In the genomic region with DNA sequence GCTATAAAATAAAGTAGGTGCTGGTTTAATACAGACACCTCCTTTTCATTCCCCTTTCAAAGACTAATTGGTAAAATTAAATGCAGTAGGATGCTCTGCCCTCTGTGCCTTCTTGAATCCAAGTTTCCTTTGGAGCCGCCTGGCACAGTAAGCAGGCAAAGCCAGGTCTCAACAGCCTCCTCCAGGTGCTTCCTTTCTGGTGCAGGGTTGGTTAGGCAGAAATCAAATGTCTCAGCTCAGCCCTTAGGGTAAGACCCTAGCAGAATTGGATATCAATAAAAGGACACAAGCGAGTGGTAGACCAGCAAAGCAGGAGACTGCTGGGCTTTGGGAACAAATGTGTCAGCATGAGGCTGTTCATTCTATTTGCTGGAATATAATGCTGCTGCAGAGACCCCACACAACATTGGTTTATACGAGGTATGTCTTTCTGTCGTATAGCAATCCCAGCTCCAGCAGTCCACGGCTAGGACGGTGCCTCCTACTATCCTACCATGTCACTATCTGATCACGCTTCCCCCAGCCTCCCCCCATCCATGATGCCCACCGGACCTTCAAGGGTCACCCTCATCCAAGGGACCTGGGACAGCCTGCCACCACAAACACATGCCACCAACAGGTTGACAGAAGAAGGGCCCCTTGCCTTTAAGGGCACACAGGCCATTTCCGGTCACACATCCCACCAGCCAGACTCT, we compare ENCODE assay signal across 11 cellular contexts. TPM values are rescaled to one million over a fixed set of nuclear protein-coding genes. Genes with fewer than 3 reads are reported as not detected.
DNase-seq lines count a peak whose midpoint lies in the region; ATAC-seq and TF ChIP-seq lines count a peak whose summit lies in the region.
"Had no signal": no experiment of that assay in that cellular context is flagged by ENCODE, and none has a peak within 500 bp of the region (broad histone marks: within the 10 kb centered on the region; RNA-seq: fewer than 3 reads in every experiment).

No MANE protein-coding gene starts in this region.

- no peaks in the 10 kb centered on the region for H3K9me3 Mint-ChIP-seq in activated T-cell treated with anti-CD3 and anti-CD28 coated beads, Interleukin-2, amount 50 U/mL, for 72 hours
- no peaks in the 10 kb centered on the region for H3K9me3 Mint-ChIP-seq in activated T-cell treated with anti-CD3 and anti-CD28 coated beads, Interleukin-2, amount 50 U/mL, for 4 hours
- H3K9me3 Mint-ChIP-seq in nephron: no peaks in the 10 kb centered on the region
- H3K9me3 Mint-ChIP-seq in type B pancreatic cell: no peaks in the 10 kb centered on the region

- peaks cover 10 to 22% of the 10 kb centered on the region in 2 donors for H3K36me3 Mint-ChIP-seq in activated T-cell treated with anti-CD3 and anti-CD28 coated beads, Interleukin-2, amount 50 U/mL, for 72 hours (ENCODE audit: insufficient read depth in 2 of 2)
- H3K36me3 Mint-ChIP-seq in activated T-cell treated with anti-CD3 and anti-CD28 coated beads, Interleukin-2, amount 50 U/mL, for 4 hours (ENCODE audit: insufficient read depth): peaks cover 54% of the 10 kb centered on the region
- H3K36me3 Mint-ChIP-seq in nephron (ENCODE audit: low read depth) (peaks cover 80% of the 10 kb centered on the region), type B pancreatic cell (peaks cover 37% of the 10 kb centered on the region)

- ATAC-seq in activated T-cell treated with anti-CD3 and anti-CD28 coated beads, Interleukin-2, amount 50 U/mL, for 72 hours (replicated peaks in 1 of 2): no peak
- no peak for ATAC-seq in activated T-cell treated with anti-CD3 and anti-CD28 coated beads, Interleukin-2, amount 50 U/mL, for 4 hours
- ATAC-seq in GM21526 (IDR thresholded peaks at IDR 0.05; ENCODE audit: low FRiP score, unreplicated experiment) (no peak), GM18519 (IDR thresholded peaks at IDR 0.05; ENCODE audit: low FRiP score, unreplicated experiment) (no peak)

- H3K4me1 Mint-ChIP-seq in activated T-cell treated with anti-CD3 and anti-CD28 coated beads, Interleukin-2, amount 50 U/mL, for 72 hours (ENCODE audit: low read depth): peaks cover 28% of the 10 kb centered on the region
- peaks cover 15% of the 10 kb centered on the region for H3K4me1 Mint-ChIP-seq in activated T-cell treated with anti-CD3 and anti-CD28 coated beads, Interleukin-2, amount 50 U/mL, for 4 hours (ENCODE audit: low read depth)
- H3K4me1 Mint-ChIP-seq in nephron: peaks cover 35% of the 10 kb centered on the region
- peaks cover 21% of the 10 kb centered on the region for H3K4me1 Mint-ChIP-seq in type B pancreatic cell (ENCODE audit: unreplicated experiment)

- H3K27ac Mint-ChIP-seq in activated T-cell treated with anti-CD3 and anti-CD28 coated beads, Interleukin-2, amount 50 U/mL, for 72 hours: peak overlapping the region; percentile 7
- peak overlapping the region; percentile 1 to 43 (median 16) for H3K27ac Mint-ChIP-seq in nephron
- peak overlapping the region; percentile 97 for H3K27ac Mint-ChIP-seq in type B pancreatic cell

- H3K27ac ChIP-seq in coronary artery: peak overlapping the region; percentile 72 to 83

- TF ChIP-seq CTCF in coronary artery (IDR thresholded peaks at IDR 0.05) (no peak), nephron (IDR thresholded peaks at IDR 0.05; ENCODE audit: unreplicated experiment in 3 of 3) (no peak), type B pancreatic cell (conservative IDR thresholded peaks at IDR 0.05) (no peak)

- H3K4me3 Mint-ChIP-seq in activated T-cell treated with anti-CD3 and anti-CD28 coated beads, Interleukin-2, amount 50 U/mL, for 72 hours: no peak overlapping the region
- H3K4me3 Mint-ChIP-seq in activated T-cell treated with anti-CD3 and anti-CD28 coated beads, Interleukin-2, amount 50 U/mL, for 4 hours: no peak overlapping the region
- H3K4me3 Mint-ChIP-seq in nephron (no peak overlapping the region), type B pancreatic cell (no peak overlapping the region)

- H3K4me3 ChIP-seq in coronary artery: no peak overlapping the region

- DNase-seq in activated T-cell treated with anti-CD3 and anti-CD28 coated beads, Interleukin-2, amount 50 U/mL, for 72 hours: no peak
- DNase-seq in activated T-cell treated with anti-CD3 and anti-CD28 coated beads, Interleukin-2, amount 50 U/mL, for 4 hours: no peak
- DNase-seq in coronary artery (ENCODE audit: low spot score) (no peak), type B pancreatic cell (ENCODE audit: extremely low spot score, unreplicated experiment) (no peak), DMS 273 (lab: John Stamatoyannopoulos, UW; ENCODE audit: unreplicated experiment) (no peak)
- DNase-seq: HCEC 1CT; NCI-H1092; stimulated activated naive CD4-positive, alpha-beta T cell had no signal

- H3K27me3 Mint-ChIP-seq in activated T-cell treated with anti-CD3 and anti-CD28 coated beads, Interleukin-2, amount 50 U/mL, for 72 hours (ENCODE audit: low read depth): no peaks in the 10 kb centered on the region
- H3K27me3 Mint-ChIP-seq in activated T-cell treated with anti-CD3 and anti-CD28 coated beads, Interleukin-2, amount 50 U/mL, for 4 hours (ENCODE audit: low read depth): no peaks in the 10 kb centered on the region
- no peaks in the 10 kb centered on the region for H3K27me3 Mint-ChIP-seq in nephron (ENCODE audit: low read depth)
- H3K27me3 Mint-ChIP-seq in type B pancreatic cell: no peaks in the 10 kb centered on the region

RNA-seq across cellular contexts. Expression of a gene that starts 58.4 kb away (rescaled TPM):
- 10 to 100 TPM; 37.8 to 58.8 TPM for total RNA-seq in activated T-cell treated with anti-CD3 and anti-CD28 coated beads, Interleukin-2, amount 50 U/mL, for 72 hours
- total RNA-seq in activated T-cell treated with anti-CD3 and anti-CD28 coated beads, Interleukin-2, amount 50 U/mL, for 4 hours: 10 to 100 TPM; 19.0 to 25.1 (median 19.2) TPM
- 111 and 120 TPM in 2 replicates for total RNA-seq in type B pancreatic cell (ENCODE audit: low replicate concordance)

Comparison
In these comparisons a context has a peak if more than half of its experiments do, and no peak if none do; other contexts are left out.
1. H3K27ac Mint-ChIP-seq: peak in every context shown above with its lines; median percentile 97 in type B pancreatic cell; 16 in nephron; 7 in activated T-cell treated with anti-CD3 and anti-CD28 coated beads, Interleukin-2, amount 50 U/mL, for 72 hours.